In the genomic region with DNA sequence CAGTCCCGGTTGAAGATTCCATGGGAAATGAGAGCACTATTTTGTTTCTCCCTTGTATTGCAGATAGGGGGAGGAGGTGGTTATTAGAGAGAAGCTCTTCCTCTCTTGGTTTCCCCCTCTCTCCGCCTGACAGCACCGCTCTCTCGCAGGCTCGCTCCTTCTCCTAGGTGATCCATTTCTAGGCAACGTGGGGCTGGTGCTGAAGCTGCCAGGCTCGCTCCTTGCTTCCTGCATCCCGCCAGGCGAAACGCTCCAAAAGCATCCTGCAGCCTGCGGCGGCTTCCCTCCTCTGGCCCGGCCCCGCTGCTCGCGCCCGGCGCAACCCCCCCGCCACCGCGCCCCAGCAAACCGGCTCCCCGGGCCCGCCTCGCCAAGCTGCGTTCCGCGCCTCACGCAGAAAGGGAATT, we compare ENCODE assay signal across 1 cellular context.
TF ChIP-seq lines count a peak whose summit lies in the region.

A gene (plus strand): TSS at position 346 of the 407 bp plus-strand sequence.

TF ChIP-seq in WTC11, 78 proteins besides CTCF, POLR2A, EP300 and RAD21 (continued from another document):
- TF ChIP-seq ETV6 (CRISPR knock-in tag; IDR thresholded peaks at IDR 0.05) (peak; percentile 33; the same call in 1 of the 2 replicates), MYBL2 (CRISPR knock-in tag; IDR thresholded peaks at IDR 0.05) (no peak), FOXK1 (CRISPR knock-in tag; IDR thresholded peaks at IDR 0.05) (peak; percentile 58; the same call in 1 of the 2 replicates), ZNF423 (CRISPR knock-in tag; IDR thresholded peaks at IDR 0.05) (no peak), TEAD4 (CRISPR knock-in tag; IDR thresholded peaks at IDR 0.05) (no peak), JUN (CRISPR knock-in tag; IDR thresholded peaks at IDR 0.05) (no peak), OVOL2 (CRISPR knock-in tag; IDR thresholded peaks at IDR 0.05; ENCODE audit: borderline replicate concordance) (no peak), KAT7 (CRISPR knock-in tag; IDR thresholded peaks at IDR 0.05; ENCODE audit: borderline replicate concordance) (no peak)
- TF ChIP-seq, protein P1, sequence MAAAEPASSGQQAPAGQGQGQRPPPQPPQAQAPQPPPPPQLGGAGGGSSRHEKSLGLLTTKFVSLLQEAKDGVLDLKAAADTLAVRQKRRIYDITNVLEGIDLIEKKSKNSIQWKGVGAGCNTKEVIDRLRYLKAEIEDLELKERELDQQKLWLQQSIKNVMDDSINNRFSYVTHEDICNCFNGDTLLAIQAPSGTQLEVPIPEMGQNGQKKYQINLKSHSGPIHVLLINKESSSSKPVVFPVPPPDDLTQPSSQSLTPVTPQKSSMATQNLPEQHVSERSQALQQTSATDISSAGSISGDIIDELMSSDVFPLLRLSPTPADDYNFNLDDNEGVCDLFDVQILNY (CRISPR knock-in tag; IDR thresholded peaks at IDR 0.05) = peak; percentile 53; the same call in 1 of the 2 replicates
- TF ChIP-seq, protein P2, sequence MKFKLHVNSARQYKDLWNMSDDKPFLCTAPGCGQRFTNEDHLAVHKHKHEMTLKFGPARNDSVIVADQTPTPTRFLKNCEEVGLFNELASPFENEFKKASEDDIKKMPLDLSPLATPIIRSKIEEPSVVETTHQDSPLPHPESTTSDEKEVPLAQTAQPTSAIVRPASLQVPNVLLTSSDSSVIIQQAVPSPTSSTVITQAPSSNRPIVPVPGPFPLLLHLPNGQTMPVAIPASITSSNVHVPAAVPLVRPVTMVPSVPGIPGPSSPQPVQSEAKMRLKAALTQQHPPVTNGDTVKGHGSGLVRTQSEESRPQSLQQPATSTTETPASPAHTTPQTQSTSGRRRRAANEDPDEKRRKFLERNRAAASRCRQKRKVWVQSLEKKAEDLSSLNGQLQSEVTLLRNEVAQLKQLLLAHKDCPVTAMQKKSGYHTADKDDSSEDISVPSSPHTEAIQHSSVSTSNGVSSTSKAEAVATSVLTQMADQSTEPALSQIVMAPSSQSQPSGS (CRISPR knock-in tag; IDR thresholded peaks at IDR 0.05; ENCODE audit: borderline replicate concordance, low read depth) = no peak
- TF ChIP-seq, protein P3, sequence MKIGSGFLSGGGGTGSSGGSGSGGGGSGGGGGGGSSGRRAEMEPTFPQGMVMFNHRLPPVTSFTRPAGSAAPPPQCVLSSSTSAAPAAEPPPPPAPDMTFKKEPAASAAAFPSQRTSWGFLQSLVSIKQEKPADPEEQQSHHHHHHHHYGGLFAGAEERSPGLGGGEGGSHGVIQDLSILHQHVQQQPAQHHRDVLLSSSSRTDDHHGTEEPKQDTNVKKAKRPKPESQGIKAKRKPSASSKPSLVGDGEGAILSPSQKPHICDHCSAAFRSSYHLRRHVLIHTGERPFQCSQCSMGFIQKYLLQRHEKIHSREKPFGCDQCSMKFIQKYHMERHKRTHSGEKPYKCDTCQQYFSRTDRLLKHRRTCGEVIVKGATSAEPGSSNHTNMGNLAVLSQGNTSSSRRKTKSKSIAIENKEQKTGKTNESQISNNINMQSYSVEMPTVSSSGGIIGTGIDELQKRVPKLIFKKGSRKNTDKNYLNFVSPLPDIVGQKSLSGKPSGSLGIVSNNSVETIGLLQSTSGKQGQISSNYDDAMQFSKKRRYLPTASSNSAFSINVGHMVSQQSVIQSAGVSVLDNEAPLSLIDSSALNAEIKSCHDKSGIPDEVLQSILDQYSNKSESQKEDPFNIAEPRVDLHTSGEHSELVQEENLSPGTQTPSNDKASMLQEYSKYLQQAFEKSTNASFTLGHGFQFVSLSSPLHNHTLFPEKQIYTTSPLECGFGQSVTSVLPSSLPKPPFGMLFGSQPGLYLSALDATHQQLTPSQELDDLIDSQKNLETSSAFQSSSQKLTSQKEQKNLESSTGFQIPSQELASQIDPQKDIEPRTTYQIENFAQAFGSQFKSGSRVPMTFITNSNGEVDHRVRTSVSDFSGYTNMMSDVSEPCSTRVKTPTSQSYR (CRISPR knock-in tag; IDR thresholded peaks at IDR 0.05) = no peak
- TF ChIP-seq, protein P4, sequence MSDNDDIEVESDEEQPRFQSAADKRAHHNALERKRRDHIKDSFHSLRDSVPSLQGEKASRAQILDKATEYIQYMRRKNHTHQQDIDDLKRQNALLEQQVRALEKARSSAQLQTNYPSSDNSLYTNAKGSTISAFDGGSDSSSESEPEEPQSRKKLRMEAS (CRISPR knock-in tag; IDR thresholded peaks at IDR 0.05) = peak; percentile 54; the same call in 1 of the 2 replicates
